Comparison of ENCODE assay signal across 12 cellular contexts in the genomic region with DNA sequence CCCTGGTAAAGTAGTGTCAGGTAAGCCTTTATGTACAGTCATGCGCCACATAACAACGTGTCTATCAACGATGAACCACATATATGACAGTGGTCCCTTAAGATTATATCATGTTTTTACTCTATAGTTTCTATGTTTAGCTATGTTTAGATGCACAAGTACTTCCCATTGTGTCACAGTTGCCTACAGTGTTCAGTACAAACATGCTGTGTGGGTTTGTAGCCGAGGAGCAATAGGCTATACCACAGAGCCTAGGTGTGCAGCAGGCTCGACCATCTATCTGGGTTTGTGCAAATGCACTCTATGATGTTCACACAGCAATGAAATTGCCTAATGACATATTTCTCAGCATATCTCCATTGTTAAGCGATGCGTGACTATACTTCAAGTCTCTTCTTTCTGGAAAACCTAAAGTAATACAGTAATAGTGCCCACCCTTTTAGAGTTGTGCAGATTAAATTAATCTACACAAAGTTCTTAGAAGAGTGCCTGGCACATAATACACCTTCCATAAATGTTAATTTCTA.
A peak's percentile ranks its signal among the peaks of the same experiment; 100 is the strongest.
DNase-seq lines count a peak whose midpoint lies in the region; ATAC-seq, FAIRE-seq and TF ChIP-seq lines count a peak whose summit lies in the region.
"Had no signal": no experiment of that assay in that cellular context is flagged by ENCODE, and none has a peak within 500 bp of the region (broad histone marks: within the 10 kb centered on the region; RNA-seq: fewer than 3 reads in every experiment).

No MANE protein-coding gene starts in this region.

- H3K27ac ChIP-seq in skin epidermis, result peak overlapping the region in 11 of 21 experiments; percentile 30 to 86 (median 75)
- H3K27ac ChIP-seq: HL-60 had no signal

- no peak overlapping the region for H3K4me3 ChIP-seq in skin epidermis

- no peaks in the 10 kb centered on the region for H3K9me3 Mint-ChIP-seq in activated naive CD8-positive, alpha-beta T cell (ENCODE audit: low read depth)
- H3K9me3 Mint-ChIP-seq: activated B cell treated with CpG ODN at 0.5 μM for 24 hours had no signal

- no peak for TF ChIP-seq POLR2A in GM12891 (IDR thresholded peaks at IDR 0.05; ENCODE audit: low read depth, low read length)

- peak; percentile 81 for FAIRE-seq in GM12891 (lab: Jason Lieb, UNC)

- peak; percentile 36 for ATAC-seq in GM19351 (IDR thresholded peaks at IDR 0.05; ENCODE audit: unreplicated experiment)

- no peaks in the 10 kb centered on the region for H3K27me3 Mint-ChIP-seq in activated naive CD8-positive, alpha-beta T cell
- H3K27me3 Mint-ChIP-seq: activated B cell treated with CpG ODN at 0.5 μM for 24 hours had no signal

- H3K27ac Mint-ChIP-seq in activated naive CD8-positive, alpha-beta T cell, result peak overlapping the region; percentile 35
- H3K27ac Mint-ChIP-seq: activated B cell treated with CpG ODN at 0.5 μM for 24 hours had no signal

- no peak for DNase-seq in GM12891 (ENCODE audit: insufficient read length, low spot score)
- DNase-seq in EL, result no peak
- no peak for DNase-seq in NCI-H2107 (lab: John Stamatoyannopoulos, UW)
- DNase-seq in middle frontal gyrus (ENCODE audit: extremely low spot score, low spot score), result no peak
- DNase-seq: activated B cell treated with CpG ODN at 0.5 μM for 24 hours, GDM1, midbrain, OCI-M1 had no signal

- peaks cover 24% of the 10 kb centered on the region for H3K4me1 Mint-ChIP-seq in activated naive CD8-positive, alpha-beta T cell (ENCODE audit: low read depth)

- no peak overlapping the region for H3K4me3 Mint-ChIP-seq in activated naive CD8-positive, alpha-beta T cell
- H3K4me3 Mint-ChIP-seq: activated B cell treated with CpG ODN at 0.5 μM for 24 hours had no signal

- peaks cover 67% of the 10 kb centered on the region for H3K36me3 Mint-ChIP-seq in activated naive CD8-positive, alpha-beta T cell

TF ChIP-seq in GM12891, 5 proteins besides CTCF, POLR2A, EP300 and RAD21:
- TF ChIP-seq PAX5 (IDR thresholded peaks at IDR 0.05; ENCODE audit: insufficient read depth, low read length, severe bottlenecking) (peak; percentile 68), POU2F2 (IDR thresholded peaks at IDR 0.05; ENCODE audit: low read depth, low read length) (no peak)
